8 cellular contexts compared by ENCODE assay signal in genomic region chr5:91189480-91190332, GRCh38.
DNase-seq lines count a peak whose midpoint lies in the region; ATAC-seq, FAIRE-seq and TF ChIP-seq lines count a peak whose summit lies in the region.

No MANE protein-coding gene starts in this region.

- in situ Hi-C loops in G401 (cut with HindIII; ENCODE audit: low sequenced_read_pairs): no loop called here

- H3K4me3 Mint-ChIP-seq in T-helper 17 cell: no peak overlapping the region
- peak overlapping the region; percentile 9 to 73 (median 23) for H3K4me3 Mint-ChIP-seq in immature natural killer cell

- peak overlapping the region; percentile 21 to 68 for H3K9ac ChIP-seq in stomach smooth muscle (ENCODE audit: low read length in 2 of 2)

- peak overlapping the region; percentile 10 to 61 for H3K4me3 ChIP-seq in stomach smooth muscle (ENCODE audit: low read length in 2 of 2)

- DNase-seq in T-helper 17 cell (no peak), immature natural killer cell (no peak), D721Med (ENCODE audit: insufficient read length, low spot score) (no peak), G401 (ENCODE audit: low spot score) (no peak), NCI-H2029 treated with DMSO at 0.1 percent for 48 hours (lab: John Stamatoyannopoulos, UW) (no peak)
- DNase-seq in activated naive CD4-positive, alpha-beta T cell treated with anti-CD3 and anti-CD28 coated beads, Interleukin-2, amount 50 U/mL, for 16 hours: no peak

- H3K9me3 ChIP-seq in T-helper 17 cell (ENCODE audit: control insufficient read depth, low read length, poor library complexity, severe bottlenecking) (no peaks in the 10 kb centered on the region), stomach smooth muscle (ENCODE audit: control insufficient read depth in 2 of 2, low read length in 2 of 2) (no peaks in the 10 kb centered on the region)

- peaks cover 5% of the 10 kb centered on the region for H3K36me3 Mint-ChIP-seq in T-helper 17 cell (ENCODE audit: low read depth)
- peaks cover 0 to 6% (median 0%) of the 10 kb centered on the region in 3 donors for H3K36me3 Mint-ChIP-seq in immature natural killer cell

- H3K27ac Mint-ChIP-seq in T-helper 17 cell: peak overlapping the region; percentile 24
- peak overlapping the region in 2 of 6 donors; percentile 17 to 87 for H3K27ac Mint-ChIP-seq in immature natural killer cell

- peaks cover 0 to 2% (median 0%) of the 10 kb centered on the region in 6 donors for H3K9me3 Mint-ChIP-seq in immature natural killer cell

- H3K27me3 Mint-ChIP-seq in T-helper 17 cell: peaks cover 27% of the 10 kb centered on the region
- H3K27me3 Mint-ChIP-seq in immature natural killer cell (ENCODE audit: low read depth in 3 of 3): peaks cover 0 to 3% (median 0%) of the 10 kb centered on the region in 3 donors

- TF ChIP-seq CTCF in D721Med (IDR thresholded peaks at IDR 0.05; ENCODE audit: insufficient read depth, missing control alignments): no peak

- peaks cover 7% of the 10 kb centered on the region for H3K4me1 Mint-ChIP-seq in T-helper 17 cell
- peaks cover 0 to 10% of the 10 kb centered on the region in 2 donors for H3K4me1 Mint-ChIP-seq in immature natural killer cell

- H3K27me3 ChIP-seq in stomach smooth muscle (ENCODE audit: control insufficient read depth in 1 of 2, insufficient read depth in 2 of 2, low read length in 2 of 2): no peaks in the 10 kb centered on the region

- peaks cover 8% of the 10 kb centered on the region for H3K4me1 ChIP-seq in stomach smooth muscle (ENCODE audit: control insufficient read depth, insufficient read depth, low read length)

- peak overlapping the region; percentile 79 for H3K27ac ChIP-seq in stomach smooth muscle (ENCODE audit: low read length)

- FAIRE-seq in D721Med (lab: Jason Lieb, UNC): no peak

- peak; percentile 63 for ATAC-seq in GM21515 (IDR thresholded peaks at IDR 0.05; ENCODE audit: unreplicated experiment)
- ATAC-seq in T-helper 17 cell: no peak

- H3K36me3 ChIP-seq in stomach smooth muscle (ENCODE audit: control insufficient read depth in 2 of 2, insufficient read depth in 2 of 2, low read length in 2 of 2): no peaks in the 10 kb centered on the region
